In the genomic region with DNA sequence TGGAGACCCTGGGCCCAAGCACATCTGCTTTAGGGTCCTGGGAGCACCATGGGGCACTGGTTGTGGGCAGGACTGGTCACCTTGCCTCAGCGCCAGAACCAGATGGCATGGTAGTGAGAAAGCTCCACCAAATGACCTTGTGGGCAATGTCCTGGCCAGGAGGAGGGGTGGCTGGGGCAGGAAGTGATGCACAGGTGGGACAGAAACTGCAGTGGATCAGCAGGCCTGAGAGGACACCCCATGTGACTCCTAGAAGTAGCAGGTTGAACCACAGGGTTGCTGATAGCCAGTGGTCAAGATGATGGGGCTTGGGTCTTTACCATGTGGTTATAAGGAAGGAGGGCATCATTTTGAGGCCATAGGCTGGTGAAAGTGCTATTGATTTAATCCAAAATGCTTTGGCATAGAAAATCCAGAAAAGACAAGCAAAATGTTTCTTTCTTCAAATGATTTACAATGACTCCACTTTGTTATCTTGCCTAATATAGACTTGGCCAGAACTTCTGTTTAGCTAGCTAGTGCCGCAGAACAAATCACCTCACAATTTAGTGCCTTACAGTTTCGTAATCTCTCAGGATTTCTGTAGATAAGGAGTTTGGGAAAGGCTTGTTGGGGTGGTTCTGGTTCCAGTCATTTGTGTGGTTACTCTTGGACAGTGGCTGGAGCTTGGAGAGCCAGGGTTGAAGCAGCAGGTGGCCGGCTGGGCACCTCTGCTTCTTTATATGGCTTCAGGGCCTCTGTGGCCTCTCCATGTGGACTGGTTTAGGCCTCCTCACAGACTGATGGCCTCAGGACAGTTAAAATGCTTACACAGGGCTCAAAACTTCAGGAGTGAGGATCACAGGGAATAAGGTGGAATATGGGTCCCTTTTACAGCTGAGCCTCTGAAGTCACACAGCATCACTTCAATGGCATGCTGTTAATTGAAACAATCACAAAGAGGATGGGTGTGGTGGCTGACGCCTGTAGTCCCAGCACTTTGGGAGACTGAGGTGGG, we compare ENCODE assay signal across 1 cellular context.
A peak's percentile ranks its signal among the peaks of the same experiment; 100 is the strongest.
TF ChIP-seq lines count a peak whose summit lies in the region.

No MANE protein-coding gene starts in this region.

TF ChIP-seq in IMR-90, 13 proteins besides CTCF, POLR2A, EP300 and RAD21:
- TF ChIP-seq CEBPB (IDR thresholded peaks at IDR 0.05; ENCODE audit: low read depth, low read length): peak; percentile 49; the same call in 1 of the 2 replicates
- TF ChIP-seq BHLHE40 (IDR thresholded peaks at IDR 0.05; ENCODE audit: low read depth, low read length): no peak
